In the genomic region with DNA sequence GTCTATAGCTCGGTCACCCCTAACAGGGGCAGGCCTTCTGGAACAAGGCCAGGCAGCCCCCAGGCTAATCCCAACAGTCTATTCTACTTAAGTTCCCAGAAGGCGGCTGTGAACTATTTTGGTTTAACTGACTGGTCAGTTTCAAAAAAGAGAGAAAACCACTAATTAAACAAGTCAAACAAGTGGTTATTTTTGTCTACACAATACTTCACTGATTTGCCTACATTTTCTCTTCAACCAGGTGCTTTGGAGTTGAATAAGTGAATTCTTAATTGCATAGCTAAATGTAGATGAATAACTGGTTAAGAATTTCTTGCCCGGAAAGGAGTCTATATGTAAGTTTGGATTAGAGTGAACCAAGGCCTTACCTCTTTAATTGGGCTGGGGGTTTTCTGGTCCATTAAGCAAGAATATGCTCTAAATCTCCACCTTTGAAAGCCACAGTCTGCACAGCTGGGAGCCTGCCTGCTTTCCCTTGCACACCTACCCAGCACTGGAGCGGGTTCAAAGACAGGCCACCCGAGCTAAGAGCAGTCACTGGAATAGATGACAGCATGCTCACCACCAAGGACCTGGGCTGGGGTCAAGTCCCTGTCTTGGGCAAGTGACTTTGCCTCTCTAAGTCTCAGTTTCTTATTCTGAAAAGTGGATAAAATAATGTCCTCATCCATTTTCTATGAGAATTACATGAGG, we compare ENCODE assay signal across 14 cellular contexts.
"Had no signal": no experiment of that assay in that cellular context is flagged by ENCODE, and none has a peak within 500 bp of the region (broad histone marks: within the 10 kb centered on the region; RNA-seq: fewer than 3 reads in every experiment).

No MANE protein-coding gene starts in this region.

- H3K27me3 ChIP-seq: sigmoid colon, spleen had no signal

- H3K36me3 ChIP-seq: lower lobe of right lung, sigmoid colon had no signal

- H3K9me3 ChIP-seq: lower lobe of right lung, psoas muscle, sigmoid colon had no signal

- H3K4me3 ChIP-seq: lower lobe of right lung, psoas muscle, sigmoid colon, spleen had no signal

- H3K27ac ChIP-seq: lower lobe of right lung, psoas muscle, sigmoid colon had no signal

- DNase-seq: activated CD4-positive, alpha-beta T cell treated with anti-CD3 and anti-CD28 coated beads, Interleukin-2, amount 50 U/mL, for 1 hour; activated CD8-positive, alpha-beta memory T cell treated with anti-CD3 and anti-CD28 coated beads for 24 hours; activated naive CD8-positive, alpha-beta T cell treated with anti-CD3 and anti-CD28 coated beads for 36 hours; anterior cingulate cortex; effector memory CD4-positive, alpha-beta T cell; foreskin fibroblast; left cardiac atrium; lower lobe of right lung; psoas muscle; sigmoid colon; spleen; stimulated activated naive CD8-positive, alpha-beta T cell treated with anti-CD3 and anti-CD28 coated beads, Interleukin-15, amount 100 ng/mL, for 72 hours had no signal

- FAIRE-seq: bronchial epithelial cell had no signal

- ATAC-seq: activated CD4-positive, CD25-positive, alpha-beta regulatory T cell treated with anti-CD3 and anti-CD28 coated beads, Interleukin-2, amount 50 U/mL, for 24 hours; left cardiac atrium; lower lobe of right lung; psoas muscle; stimulated activated naive CD8-positive, alpha-beta T cell treated with anti-CD3 and anti-CD28 coated beads, Interleukin-15, amount 100 ng/mL, for 72 hours had no signal

- H3K4me1 ChIP-seq: psoas muscle, sigmoid colon had no signal
